Comparison of ENCODE assay signal across 1 cellular context in genomic region chr1:46211051-46211450, GRCh38.
TF ChIP-seq lines count a peak whose summit lies in the region.

No MANE protein-coding gene starts in this region.

TF ChIP-seq in K562, 482 proteins besides CTCF, POLR2A, EP300 and RAD21:
- peak; percentile 58 for TF ChIP-seq FOSL1 (tag; conservative IDR thresholded peaks at IDR 0.05)
- no peak for TF ChIP-seq IFI16 (CRISPR knock-in tag; IDR thresholded peaks at IDR 0.05)
- no peak for TF ChIP-seq CHAMP1 (IDR thresholded peaks at IDR 0.05)
- TF ChIP-seq ZNF507 (tag; conservative IDR thresholded peaks at IDR 0.05): no peak
- no peak for TF ChIP-seq ZBTB26 (CRISPR knock-in tag; IDR thresholded peaks at IDR 0.05)
- TF ChIP-seq MBD1 (CRISPR knock-in tag; IDR thresholded peaks at IDR 0.05): no peak
